In genomic region chr11:89421718-89422117, GRCh38 we compare ENCODE assay signal across 27 cellular contexts.
"Had no signal": no experiment of that assay in that cellular context is flagged by ENCODE, and none has a peak within 500 bp of the region (broad histone marks: within the 10 kb centered on the region; RNA-seq: fewer than 3 reads in every experiment).

No MANE protein-coding gene starts in this region.

- ATAC-seq: activated CD4-positive, CD25-positive, alpha-beta regulatory T cell treated with anti-CD3 and anti-CD28 coated beads, Interleukin-2, amount 50 U/mL, for 24 hours; activated CD8-positive, alpha-beta T cell treated with anti-CD3 and anti-CD28 coated beads for 36 hours; activated T-cell treated with anti-CD3 and anti-CD28 coated beads, Interleukin-2, amount 50 U/mL, for 4 hours; activated T-helper 17 cell treated with anti-CD3 and anti-CD28 coated beads, Interleukin-2, amount 50 U/mL, for 72 hours; body of pancreas; esophagus mucosa; foreskin keratinocyte; gastrocnemius medialis; heart left ventricle; T-helper 17 cell had no signal

- H3K36me3 ChIP-seq: colonic mucosa, gastrocnemius medialis, heart left ventricle, WERI-Rb-1 had no signal

- DNase-seq: activated B cell treated with CpG ODN at 0.5 μM for 24 hours; activated CD4-positive, alpha-beta T cell treated with anti-CD3 and anti-CD28 coated beads for 48 hours; activated CD4-positive, alpha-beta T cell treated with anti-CD3 and anti-CD28 coated beads, Interleukin-2, amount 50 U/mL, for 1 hour; activated CD4-positive, alpha-beta T cell treated with anti-CD3 and anti-CD28 coated beads, Interleukin-2, amount 50 U/mL, for 48 hours; activated CD8-positive, alpha-beta memory T cell treated with anti-CD3 and anti-CD28 coated beads for 24 hours; activated CD8-positive, alpha-beta T cell treated with anti-CD3 and anti-CD28 coated beads for 36 hours; activated effector memory CD4-positive, alpha-beta T cell treated with Interleukin-2 at 50 U/mL for 16 hours; activated gamma-delta T cell treated with Interleukin-2 at 50 U/mL for 16 hours; activated naive CD4-positive, alpha-beta T cell treated with anti-CD3 and anti-CD28 coated beads, Interleukin-2, amount 50 U/mL, for 16 hours; activated naive CD4-positive, alpha-beta T cell treated with Interleukin-2 at 50 U/mL for 16 hours; activated T-cell treated with anti-CD3 and anti-CD28 coated beads, Interleukin-2, amount 50 U/mL, for 4 hours; amniotic stem cell; anterior cingulate cortex; body of pancreas; caudate nucleus; colonic mucosa; effector CD8-positive, alpha-beta T cell; foreskin keratinocyte; gastrocnemius medialis; glutamatergic neuron; heart left ventricle; T-helper 17 cell; T1000; WERI-Rb-1 had no signal

- H3K27me3 ChIP-seq: body of pancreas, colonic mucosa, foreskin keratinocyte, gastrocnemius medialis, heart left ventricle had no signal

- H3K9me3 ChIP-seq: colonic mucosa, gastrocnemius medialis, heart left ventricle had no signal

- H3K4me1 ChIP-seq: body of pancreas, colonic mucosa, foreskin keratinocyte, gastrocnemius medialis had no signal

- H3K4me3 ChIP-seq: body of pancreas, colonic mucosa, gastrocnemius medialis, heart left ventricle had no signal

- H3K27ac ChIP-seq: body of pancreas, colonic mucosa, foreskin keratinocyte, gastrocnemius medialis, heart left ventricle, WERI-Rb-1 had no signal
